Comparison of ENCODE assay signal across 8 cellular contexts in the genomic region with DNA sequence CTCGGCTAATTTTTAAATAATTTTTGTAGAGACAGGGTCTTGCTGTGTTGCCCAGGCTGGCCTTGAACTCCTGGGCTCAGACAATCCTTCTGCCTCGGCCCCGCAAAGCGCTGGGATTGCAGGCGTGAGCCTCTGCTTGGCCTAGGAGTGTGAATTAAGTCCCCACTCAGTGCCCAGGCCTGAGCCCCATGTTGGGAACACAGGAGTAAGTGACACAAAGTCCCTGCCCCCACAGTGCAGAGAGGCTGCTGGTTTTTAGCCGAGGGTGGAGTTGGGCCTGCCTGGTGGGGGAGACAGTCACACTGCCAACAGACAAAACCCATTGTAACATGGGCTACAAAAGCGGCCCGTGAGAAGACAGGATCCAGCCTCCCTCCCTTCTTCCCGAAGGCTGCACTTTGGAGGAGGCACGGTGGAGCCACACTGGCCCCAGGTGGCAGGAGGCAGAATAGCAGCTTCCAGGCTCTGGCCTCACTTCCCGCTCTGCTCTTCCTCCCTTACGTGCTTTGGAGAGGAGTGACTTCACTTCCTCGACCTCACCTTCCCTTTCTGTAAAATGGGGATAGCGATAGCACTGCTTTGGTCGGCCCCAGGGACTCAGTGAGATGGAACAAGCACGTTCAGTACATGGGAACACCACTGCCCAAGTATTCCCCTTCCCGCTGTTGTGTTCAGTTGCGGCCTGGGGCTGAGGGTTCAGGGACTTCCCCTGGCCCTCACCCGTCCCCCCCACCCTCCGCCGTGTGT. TPM values are rescaled to one million over a fixed set of nuclear protein-coding genes. Genes with fewer than 3 reads are reported as not detected.
DNase-seq lines count a peak whose midpoint lies in the region; ATAC-seq lines count a peak whose summit lies in the region.

No MANE protein-coding gene starts in this region.

- peak overlapping the region; percentile 62 for H3K27ac Mint-ChIP-seq in dendritic cell treated with granulocyte-macrophage colony-stimulating factor and Interleukin-4, amounts not matched to agents 40 ng/mL and 50 ng/mL, for 4 days

- intact Hi-C loops in dendritic cell treated with granulocyte-macrophage colony-stimulating factor and Interleukin-4, amounts not matched to agents 40 ng/mL and 50 ng/mL, for 4 days (cut with micrococcal nuclease), result loop anchor here (1.0 to 10.0 kb wide), 2 partner anchors 183 to 262 kb away; partner anchors contain the start of gene NAPA

- no peaks in the 10 kb centered on the region for H3K9me3 Mint-ChIP-seq in dendritic cell treated with granulocyte-macrophage colony-stimulating factor and Interleukin-4, amounts not matched to agents 40 ng/mL and 50 ng/mL, for 4 days

- H3K4me3 Mint-ChIP-seq in dendritic cell treated with granulocyte-macrophage colony-stimulating factor and Interleukin-4, amounts not matched to agents 40 ng/mL and 50 ng/mL, for 4 days, result no peak overlapping the region

- ATAC-seq in GM19438 (IDR thresholded peaks at IDR 0.05; ENCODE audit: low read depth, unreplicated experiment) (peak; percentile 66), left lobe of liver (peak; percentile 96), HG02759 (IDR thresholded peaks at IDR 0.05; ENCODE audit: unreplicated experiment) (no peak)

- peaks cover 88% of the 10 kb centered on the region for H3K36me3 Mint-ChIP-seq in dendritic cell treated with granulocyte-macrophage colony-stimulating factor and Interleukin-4, amounts not matched to agents 40 ng/mL and 50 ng/mL, for 4 days (ENCODE audit: low read depth)

- peaks cover 22% of the 10 kb centered on the region for H3K4me1 Mint-ChIP-seq in dendritic cell treated with granulocyte-macrophage colony-stimulating factor and Interleukin-4, amounts not matched to agents 40 ng/mL and 50 ng/mL, for 4 days (ENCODE audit: low read depth)

- no peaks in the 10 kb centered on the region for H3K27me3 Mint-ChIP-seq in dendritic cell treated with granulocyte-macrophage colony-stimulating factor and Interleukin-4, amounts not matched to agents 40 ng/mL and 50 ng/mL, for 4 days

- DNase-seq in AG08395 (ENCODE audit: low spot score) (peak; percentile 91), NCI-H446 (lab: John Stamatoyannopoulos, UW) (peak; percentile 66 to 80), left lobe of liver (ENCODE audit: low spot score) (peak; percentile 77)
- DNase-seq in activated CD4-positive, alpha-beta T cell treated with anti-CD3 and anti-CD28 coated beads for 24 hours (ENCODE audit: low read depth in 2 of 2), result peak; percentile 30 to 47
- peak; percentile 37 to 46 for DNase-seq in stimulated activated CD4-positive, alpha-beta T cell treated with anti-CD3 and anti-CD28 coated beads, Interleukin-1b, Interleukin-23, amount 100 ng/mL, for 4 hours (ENCODE audit: low read depth in 2 of 2)

RNA-seq across cellular contexts. Expression of gene EHD2, which starts 15.2 kb away (rescaled TPM):
- 6.3 TPM for total RNA-seq in left lobe of liver

RNA-seq across cellular contexts. Expression of gene NOP53, which starts 47.3 kb away (rescaled TPM):
- total RNA-seq in left lobe of liver, result 80.3 TPM

Comparison
In these comparisons a context has a peak if more than half of its experiments do, and no peak if none do; other contexts are left out.
1. DNase-seq: peak in every context shown above with its lines; median percentile 91 in AG08395; 77 in left lobe of liver; 73 in NCI-H446; 42 in stimulated activated CD4-positive, alpha-beta T cell treated with anti-CD3 and anti-CD28 coated beads, Interleukin-1b, Interleukin-23, amount 100 ng/mL, for 4 hours; 38 in activated CD4-positive, alpha-beta T cell treated with anti-CD3 and anti-CD28 coated beads for 24 hours.